Comparison of ENCODE assay signal across 9 cellular contexts in genomic region chr4:89753601-89754066, GRCh38.
DNase-seq lines count a peak whose midpoint lies in the region; ATAC-seq and TF ChIP-seq lines count a peak whose summit lies in the region.
"Had no signal": no experiment of that assay in that cellular context is flagged by ENCODE, and none has a peak within 500 bp of the region (broad histone marks: within the 10 kb centered on the region; RNA-seq: fewer than 3 reads in every experiment).

No MANE protein-coding gene starts in this region.

- H3K27me3 ChIP-seq in left ventricle myocardium inferior (ENCODE audit: low read depth) (no peaks in the 10 kb centered on the region), body of pancreas (no peaks in the 10 kb centered on the region), left lung (no peaks in the 10 kb centered on the region), vagina (no peaks in the 10 kb centered on the region), ovary (no peaks in the 10 kb centered on the region)

- H3K27ac ChIP-seq in left ventricle myocardium inferior (replicated peaks) (peak overlapping the region; percentile 17), body of pancreas (peak overlapping the region in 3 of 4 donors; percentile 31 to 51 (median 47)), left lung (peak overlapping the region in 1 of 2 donors; percentile 61), vagina (peak overlapping the region; percentile 74), ovary (peak overlapping the region in 1 of 2 donors; percentile 64)

- H3K36me3 ChIP-seq in left ventricle myocardium inferior: no peaks in the 10 kb centered on the region
- H3K36me3 ChIP-seq in body of pancreas (replicated peaks in 1 of 2; ENCODE audit: insufficient read depth in 1 of 2, low read depth in 2 of 2): no peaks in the 10 kb centered on the region
- H3K36me3 ChIP-seq in left lung: no peaks in the 10 kb centered on the region
- H3K36me3 ChIP-seq in vagina: no peaks in the 10 kb centered on the region
- H3K36me3 ChIP-seq in ovary: no peaks in the 10 kb centered on the region

- intact Hi-C loops in left ventricle myocardium inferior (cut with micrococcal nuclease) (no loop called here), cardiac septum (cut with DNase I) (no loop called here), body of pancreas (cut with DNase I) (no loop called here), left lung (cut with DNase I) (no loop called here), vagina (cut with DNase I) (no loop called here), ovary (cut with DNase I) (loop anchor here in 1 of 4 donors (10.0 kb wide), 1 partner anchor 81 kb away; the partner anchor contains the start of gene SNCA)

- no peak overlapping the region for H3K4me3 ChIP-seq in left ventricle myocardium inferior
- H3K4me3 ChIP-seq in body of pancreas: no peak overlapping the region
- no peak overlapping the region for H3K4me3 ChIP-seq in left lung
- H3K4me3 ChIP-seq in vagina: peak overlapping the region in 1 of 2 donors; percentile 13
- no peak overlapping the region for H3K4me3 ChIP-seq in ovary

- H3K9me3 ChIP-seq in left ventricle myocardium inferior (replicated peaks): no peaks in the 10 kb centered on the region
- H3K9me3 ChIP-seq in body of pancreas: no peaks in the 10 kb centered on the region
- H3K9me3 ChIP-seq in left lung: no peaks in the 10 kb centered on the region
- no peaks in the 10 kb centered on the region for H3K9me3 ChIP-seq in vagina
- no peaks in the 10 kb centered on the region for H3K9me3 ChIP-seq in ovary

- DNase-seq in left ventricle myocardium inferior (no peak), cardiac septum (ENCODE audit: low spot score) (no peak), body of pancreas (no peak), left lung (no peak), vagina (ENCODE audit: extremely low spot score in 2 of 2) (no peak), NCI-H2107 (lab: John Stamatoyannopoulos, UW) (no peak), DMS53 (lab: John Stamatoyannopoulos, UW) (no peak), ovary (no peak)
- DNase-seq: CD8-positive, alpha-beta T cell had no signal

- TF ChIP-seq EP300 in ovary (IDR thresholded peaks at IDR 0.05): no peak

- TF ChIP-seq POLR2A in body of pancreas (IDR thresholded peaks at IDR 0.05) (no peak), vagina (IDR thresholded peaks at IDR 0.05) (no peak), ovary (IDR thresholded peaks at IDR 0.05) (no peak)

- ATAC-seq in body of pancreas (peak; percentile 87), left lung (peak; percentile 57)
- ATAC-seq: CD8-positive, alpha-beta T cell had no signal

- 13 to 18% methylated on average over 5 of the region's 5 CpGs for WGBS in body of pancreas, 2 donors
- 3 to 12% (median 6%) methylated on average over 5 of the region's 5 CpGs for WGBS in ovary, 3 donors

- TF ChIP-seq CTCF in left ventricle myocardium inferior (IDR thresholded peaks at IDR 0.05; ENCODE audit: borderline replicate concordance) (no peak), body of pancreas (IDR thresholded peaks at IDR 0.05) (no peak), left lung (IDR thresholded peaks at IDR 0.05) (no peak), vagina (IDR thresholded peaks at IDR 0.05) (no peak), ovary (IDR thresholded peaks at IDR 0.05) (no peak)

- H3K4me1 ChIP-seq in left ventricle myocardium inferior: peaks cover 17% of the 10 kb centered on the region
- H3K4me1 ChIP-seq in body of pancreas: peaks cover 8% of the 10 kb centered on the region
- H3K4me1 ChIP-seq in left lung: no peaks in the 10 kb centered on the region
- H3K4me1 ChIP-seq in vagina: peaks cover 23% of the 10 kb centered on the region
- peaks cover 6% of the 10 kb centered on the region for H3K4me1 ChIP-seq in ovary (ENCODE audit: insufficient read depth)
